ENCODE assay signal across 7 cellular contexts in the genomic region with DNA sequence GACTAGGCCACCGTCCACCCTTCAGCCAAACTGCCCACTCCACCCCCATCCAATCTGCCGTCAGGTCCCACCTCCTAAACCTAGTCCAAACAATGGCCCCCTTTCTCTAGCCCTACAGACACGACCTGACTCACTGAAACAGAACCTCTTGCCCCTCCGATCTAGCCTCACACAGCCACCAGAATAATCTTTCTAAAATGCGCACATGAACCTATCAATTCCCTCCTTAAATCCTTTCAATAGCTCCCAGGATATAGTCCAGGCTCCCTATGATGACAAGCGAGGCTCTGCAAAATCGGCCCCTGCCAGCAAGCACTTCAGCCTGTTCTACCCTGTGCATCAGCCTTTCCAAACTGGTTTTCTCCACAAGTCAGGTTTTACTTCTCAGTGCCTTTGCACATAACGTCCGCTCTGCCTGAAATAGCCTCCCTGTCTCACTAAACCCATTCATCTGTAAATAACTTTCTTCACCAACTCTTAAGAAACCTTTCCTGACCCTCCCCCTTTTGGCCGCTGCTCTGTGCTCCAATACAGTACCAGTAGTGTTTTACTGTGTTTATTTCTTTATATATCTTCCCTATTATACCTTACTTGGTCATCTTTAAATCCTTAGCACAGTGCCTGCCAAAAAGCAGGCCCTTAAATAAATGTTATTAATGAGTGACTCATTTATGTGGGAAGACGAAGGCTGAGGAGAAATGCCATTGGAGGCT. TPM values are rescaled to one million over a fixed set of nuclear protein-coding genes. Genes with fewer than 3 reads are reported as not detected.
DNase-seq lines count a peak whose midpoint lies in the region; ATAC-seq, FAIRE-seq and TF ChIP-seq lines count a peak whose summit lies in the region.

No MANE protein-coding gene starts in this region.

- H3K27me3 Mint-ChIP-seq in HFFc6 (ENCODE audit: insufficient read depth) = peaks cover 24% of the 10 kb centered on the region
- no peaks in the 10 kb centered on the region for H3K27me3 Mint-ChIP-seq in activated T-helper 17 cell treated with anti-CD3 and anti-CD28 coated beads, Interleukin-2, amount 50 U/mL, for 72 hours

- no peak for TF ChIP-seq CTCF in HFFc6 (IDR thresholded peaks at IDR 0.05)

- intact Hi-C loops in left ventricle myocardium superior (cut with micrococcal nuclease) = no loop called here

- H3K4me3 Mint-ChIP-seq in HFFc6 = peak overlapping the region; percentile 68
- H3K4me3 Mint-ChIP-seq in activated T-helper 17 cell treated with anti-CD3 and anti-CD28 coated beads, Interleukin-2, amount 50 U/mL, for 72 hours = peak overlapping the region; percentile 74

- H3K4me3 ChIP-seq in skin epidermis = peak overlapping the region; percentile 34 to 55 (median 48)

- no peak for ATAC-seq in activated T-helper 17 cell treated with anti-CD3 and anti-CD28 coated beads, Interleukin-2, amount 50 U/mL, for 72 hours (replicated peaks)
- peak; percentile 46 for ATAC-seq in left ventricle myocardium superior
- ATAC-seq in GM21723 (IDR thresholded peaks at IDR 0.05; ENCODE audit: unreplicated experiment) = no peak

- FAIRE-seq in RCC 7860 (lab: Jason Lieb, UNC) = no peak

- H3K4me1 Mint-ChIP-seq in HFFc6 (ENCODE audit: low read depth) = peaks cover 30% of the 10 kb centered on the region
- peaks cover 11% of the 10 kb centered on the region for H3K4me1 Mint-ChIP-seq in activated T-helper 17 cell treated with anti-CD3 and anti-CD28 coated beads, Interleukin-2, amount 50 U/mL, for 72 hours

- DNase-seq in HFFc6 = peak; percentile 57
- DNase-seq in left ventricle myocardium superior = peak; percentile 68
- DNase-seq in MV-4-11 (lab: John Stamatoyannopoulos, UW) = no peak
- DNase-seq in RCC 7860 (ENCODE audit: low spot score) = no peak

- H3K9me3 Mint-ChIP-seq in HFFc6 = no peaks in the 10 kb centered on the region
- no peaks in the 10 kb centered on the region for H3K9me3 Mint-ChIP-seq in activated T-helper 17 cell treated with anti-CD3 and anti-CD28 coated beads, Interleukin-2, amount 50 U/mL, for 72 hours

- H3K36me3 Mint-ChIP-seq in HFFc6 (ENCODE audit: low read depth) = no peaks in the 10 kb centered on the region
- H3K36me3 Mint-ChIP-seq in activated T-helper 17 cell treated with anti-CD3 and anti-CD28 coated beads, Interleukin-2, amount 50 U/mL, for 72 hours (ENCODE audit: low read depth) = no peaks in the 10 kb centered on the region

- peak overlapping the region; percentile 40 for H3K27ac Mint-ChIP-seq in HFFc6
- H3K27ac Mint-ChIP-seq in activated T-helper 17 cell treated with anti-CD3 and anti-CD28 coated beads, Interleukin-2, amount 50 U/mL, for 72 hours = peak overlapping the region; percentile 85

- H3K27ac ChIP-seq in skin epidermis = peak overlapping the region in 20 of 21 experiments; percentile 67 to 95 (median 86)

RNA-seq across cellular contexts. Expression of a gene that starts 9.0 kb away (rescaled TPM):
- 100 to 1,000 TPM in 5 of 6 experiments, 10 to 100 TPM in 1; 87.0 to 221 (median 183) TPM for total RNA-seq in HFFc6 (2021; fragmentation: NEBNext Ultra II Directional; extraction: Animal tissue kit (Norgen Biotek cat#: 25700))
- 100 to 1,000 TPM; 127 to 199 TPM for total RNA-seq in activated T-helper 17 cell treated with anti-CD3 and anti-CD28 coated beads, Interleukin-2, amount 50 U/mL, for 72 hours
- total RNA-seq in left ventricle myocardium superior = 1.3 TPM

RNA-seq across cellular contexts. Expression of a gene that starts 12.1 kb away (rescaled TPM):
- total RNA-seq in HFFc6 (2021; fragmentation: NEBNext Ultra II Directional; extraction: Animal tissue kit (Norgen Biotek cat#: 25700)) = not detected
- not detected for total RNA-seq in activated T-helper 17 cell treated with anti-CD3 and anti-CD28 coated beads, Interleukin-2, amount 50 U/mL, for 72 hours
- total RNA-seq in left ventricle myocardium superior = 0.40 TPM

RNA-seq across cellular contexts. Expression of a gene that starts 18.1 kb away (rescaled TPM):
- total RNA-seq in HFFc6 (2021; fragmentation: NEBNext Ultra II Directional; extraction: Animal tissue kit (Norgen Biotek cat#: 25700)) = 100 to 1,000 TPM; 137 to 185 (median 160) TPM
- 10 to 100 TPM; 53.4 to 73.7 TPM for total RNA-seq in activated T-helper 17 cell treated with anti-CD3 and anti-CD28 coated beads, Interleukin-2, amount 50 U/mL, for 72 hours
- total RNA-seq in left ventricle myocardium superior = 30.2 TPM

RNA-seq across cellular contexts. Expression of a gene that starts 39.9 kb away (rescaled TPM):
- 10 to 100 TPM; 56.0 to 64.0 (median 60.8) TPM for total RNA-seq in HFFc6 (2021; fragmentation: NEBNext Ultra II Directional; extraction: Animal tissue kit (Norgen Biotek cat#: 25700))
- 10 to 100 TPM; 34.1 to 39.4 TPM for total RNA-seq in activated T-helper 17 cell treated with anti-CD3 and anti-CD28 coated beads, Interleukin-2, amount 50 U/mL, for 72 hours
- total RNA-seq in left ventricle myocardium superior = 16.0 TPM

RNA-seq across cellular contexts. Expression of a gene that starts 39.9 kb away (rescaled TPM):
- total RNA-seq in HFFc6 (2021; fragmentation: NEBNext Ultra II Directional; extraction: Animal tissue kit (Norgen Biotek cat#: 25700)) = 10 to 100 TPM; 17.2 to 21.8 (median 21.3) TPM
- total RNA-seq in activated T-helper 17 cell treated with anti-CD3 and anti-CD28 coated beads, Interleukin-2, amount 50 U/mL, for 72 hours = 10 to 100 TPM; 53.4 to 59.3 TPM
- total RNA-seq in left ventricle myocardium superior = 27.0 TPM

Comparison
In these comparisons a context has a peak if more than half of its experiments do, and no peak if none do; other contexts are left out.
1. DNase-seq: peak in HFFc6 (single experiment) and left ventricle myocardium superior (single experiment); none in MV-4-11 (single experiment) and RCC 7860 (single experiment).
2. RNA of a gene that starts 9.0 kb away (total RNA-seq): 127 to 199 TPM in activated T-helper 17 cell treated with anti-CD3 and anti-CD28 coated beads, Interleukin-2, amount 50 U/mL, for 72 hours and 87.0 to 221 TPM in HFFc6; 1.3 TPM in left ventricle myocardium superior (single experiment); every median in the first group is over 10 times any median in the second.